Comparison of ENCODE assay signal across 14 cellular contexts in genomic region chr2:40394597-40394996, GRCh38. TPM values are rescaled to one million over a fixed set of nuclear protein-coding genes. Genes with fewer than 3 reads are reported as not detected.
DNase-seq lines count a peak whose midpoint lies in the region; TF ChIP-seq lines count a peak whose summit lies in the region.
"Had no signal": no experiment of that assay in that cellular context is flagged by ENCODE, and none has a peak within 500 bp of the region (broad histone marks: within the 10 kb centered on the region; RNA-seq: fewer than 3 reads in every experiment).

No MANE protein-coding gene starts in this region.

- H3K27ac ChIP-seq in ACC112 (ENCODE audit: low read depth, low read length) (no peak overlapping the region), neural progenitor cell (no peak overlapping the region), prostate gland (no peak overlapping the region)
- H3K27ac ChIP-seq in CD4-positive, alpha-beta memory T cell (ENCODE audit: low read depth, low read length): no peak overlapping the region
- H3K27ac ChIP-seq: gastrocnemius medialis had no signal

- no peak for TF ChIP-seq POLR2A in prostate gland (IDR thresholded peaks at IDR 0.05)

- 16% methylated on average over 1 of the region's 1 CpG for WGBS in prostate gland

- no peak overlapping the region for H3K27ac Mint-ChIP-seq in neural progenitor cell
- no peak overlapping the region for H3K27ac Mint-ChIP-seq in CD4-positive, alpha-beta memory T cell
- H3K27ac Mint-ChIP-seq: activated naive CD4-positive, alpha-beta T cell treated with anti-CD3 and anti-CD28 coated beads for 36 hours; stimulated activated effector memory CD8-positive, alpha-beta T cell treated with anti-CD3 and anti-CD28 coated beads, Interleukin-12 subunit alpha, Interleukin-12 subunit beta, amount 100 ng/mL, for 72 hours had no signal

- peak overlapping the region; percentile 2 for H3K4me2 ChIP-seq in neural progenitor cell

- TF ChIP-seq CTCF in fibroblast of the aortic adventitia (IDR thresholded peaks at IDR 0.05; ENCODE audit: insufficient read depth, low read length) (no peak), neural progenitor cell (IDR thresholded peaks at IDR 0.05) (no peak), prostate gland (IDR thresholded peaks at IDR 0.05) (no peak)

- H2AFZ ChIP-seq in ACC112 (ENCODE audit: low read length, unreplicated experiment): peak overlapping the region; percentile 1
- H2AFZ ChIP-seq in neural progenitor cell (replicated peaks): no peak overlapping the region

- no peaks in the 10 kb centered on the region for H3K36me3 Mint-ChIP-seq in neural progenitor cell
- H3K36me3 Mint-ChIP-seq in CD4-positive, alpha-beta memory T cell: no peaks in the 10 kb centered on the region
- H3K36me3 Mint-ChIP-seq: stimulated activated effector memory CD8-positive, alpha-beta T cell treated with anti-CD3 and anti-CD28 coated beads, Interleukin-12 subunit alpha, Interleukin-12 subunit beta, amount 100 ng/mL, for 72 hours had no signal

- intact Hi-C loops in prostate gland (cut with DNase I): no loop called here
- intact Hi-C loops in CD4-positive, alpha-beta memory T cell (cut with micrococcal nuclease): no loop called here

- H3K4me3 Mint-ChIP-seq in neural progenitor cell: no peak overlapping the region
- H3K4me3 Mint-ChIP-seq in CD4-positive, alpha-beta memory T cell: no peak overlapping the region
- H3K4me3 Mint-ChIP-seq: activated naive CD4-positive, alpha-beta T cell treated with anti-CD3 and anti-CD28 coated beads for 36 hours; endodermal cell; stimulated activated effector memory CD8-positive, alpha-beta T cell treated with anti-CD3 and anti-CD28 coated beads, Interleukin-12 subunit alpha, Interleukin-12 subunit beta, amount 100 ng/mL, for 72 hours had no signal

- H3K27me3 ChIP-seq in ACC112 (ENCODE audit: insufficient read depth, low read length) (no peaks in the 10 kb centered on the region), neural progenitor cell (no peaks in the 10 kb centered on the region), prostate gland (replicated peaks; ENCODE audit: insufficient read depth) (no peaks in the 10 kb centered on the region)
- no peaks in the 10 kb centered on the region for H3K27me3 ChIP-seq in CD4-positive, alpha-beta memory T cell (ENCODE audit: insufficient read depth, low read length)
- H3K27me3 ChIP-seq: cardiac muscle cell, gastrocnemius medialis had no signal

- H3K9me3 ChIP-seq in neural progenitor cell (ENCODE audit: low read depth) (no peaks in the 10 kb centered on the region), prostate gland (no peaks in the 10 kb centered on the region)
- no peaks in the 10 kb centered on the region for H3K9me3 ChIP-seq in CD4-positive, alpha-beta memory T cell (ENCODE audit: control insufficient read depth in 1 of 2, low read length in 2 of 2)
- H3K9me3 ChIP-seq: gastrocnemius medialis had no signal

- no peaks in the 10 kb centered on the region for H4K20me1 ChIP-seq in neural progenitor cell (ENCODE audit: low read depth)

- POLR2A ChIA-PET in CD4-positive, alpha-beta memory T cell (lab: Charles Lee; ENCODE audit: partially characterized antibody): no interaction called here

- no peaks in the 10 kb centered on the region for H3K79me2 ChIP-seq in ACC112 (ENCODE audit: control insufficient read depth, insufficient read depth, low read length, unreplicated experiment)
- no peaks in the 10 kb centered on the region for H3K79me2 ChIP-seq in neural progenitor cell (ENCODE audit: low read depth)

- peaks cover 14% of the 10 kb centered on the region for H3K4me1 ChIP-seq in ACC112 (ENCODE audit: control insufficient read depth, insufficient read depth, low read length, unreplicated experiment)
- H3K4me1 ChIP-seq in neural progenitor cell: peaks cover 13% of the 10 kb centered on the region
- no peaks in the 10 kb centered on the region for H3K4me1 ChIP-seq in prostate gland (replicated peaks)
- H3K4me1 ChIP-seq in CD4-positive, alpha-beta memory T cell (ENCODE audit: insufficient read depth, low read length): no peaks in the 10 kb centered on the region
- H3K4me1 ChIP-seq: gastrocnemius medialis had no signal

- H3K36me3 ChIP-seq in ACC112 (ENCODE audit: insufficient read depth, low read length) (no peaks in the 10 kb centered on the region), neural progenitor cell (no peaks in the 10 kb centered on the region), prostate gland (no peaks in the 10 kb centered on the region)
- H3K36me3 ChIP-seq in CD4-positive, alpha-beta memory T cell (ENCODE audit: insufficient read depth, low read length): no peaks in the 10 kb centered on the region
- H3K36me3 ChIP-seq: gastrocnemius medialis had no signal

- peaks cover 9% of the 10 kb centered on the region for H3K4me1 Mint-ChIP-seq in neural progenitor cell
- H3K4me1 Mint-ChIP-seq in CD4-positive, alpha-beta memory T cell: no peaks in the 10 kb centered on the region
- H3K4me1 Mint-ChIP-seq: stimulated activated effector memory CD8-positive, alpha-beta T cell treated with anti-CD3 and anti-CD28 coated beads, Interleukin-12 subunit alpha, Interleukin-12 subunit beta, amount 100 ng/mL, for 72 hours had no signal

- DNase-seq in MV-4-11 (lab: John Stamatoyannopoulos, UW): peak; percentile 69
- DNase-seq in fibroblast of the aortic adventitia (ENCODE audit: low read depth): peak; percentile 16
- no peak for DNase-seq in neural progenitor cell (ENCODE audit: low spot score)
- DNase-seq in NCI-H1105 (lab: John Stamatoyannopoulos, UW): no peak
- no peak for DNase-seq in GM19238 (ENCODE audit: insufficient read length, low spot score)
- no peak for DNase-seq in prostate gland (ENCODE audit: low spot score)
- no peak for DNase-seq in CD4-positive, alpha-beta memory T cell
- DNase-seq: activated naive CD4-positive, alpha-beta T cell treated with anti-CD3 and anti-CD28 coated beads for 36 hours; endodermal cell; gastrocnemius medialis; GOT3 had no signal

- H3K4me3 ChIP-seq in ACC112 (ENCODE audit: low read depth, low read length) (no peak overlapping the region), fibroblast of the aortic adventitia (ENCODE audit: low read depth, low read length) (no peak overlapping the region), neural progenitor cell (no peak overlapping the region), prostate gland (no peak overlapping the region)
- H3K4me3 ChIP-seq in CD4-positive, alpha-beta memory T cell (ENCODE audit: low read length in 2 of 2): no peak overlapping the region
- H3K4me3 ChIP-seq: cardiac muscle cell, gastrocnemius medialis had no signal

- H3K9me3 Mint-ChIP-seq in neural progenitor cell: peaks cover 2% of the 10 kb centered on the region
- H3K9me3 Mint-ChIP-seq in CD4-positive, alpha-beta memory T cell: peaks cover 0 to 14% (median 0%) of the 10 kb centered on the region in 8 donors
- H3K9me3 Mint-ChIP-seq: activated naive CD4-positive, alpha-beta T cell treated with anti-CD3 and anti-CD28 coated beads for 36 hours; endodermal cell had no signal

- H3K27me3 Mint-ChIP-seq in neural progenitor cell (ENCODE audit: insufficient read depth, low read depth): peaks cover 3% of the 10 kb centered on the region
- H3K27me3 Mint-ChIP-seq in CD4-positive, alpha-beta memory T cell: no peaks in the 10 kb centered on the region

- CTCF ChIA-PET in CD4-positive, alpha-beta memory T cell (lab: Charles Lee; ENCODE audit: partially characterized antibody): no interaction called here

- H3K9ac ChIP-seq in neural progenitor cell: no peak overlapping the region

- no peaks in the 10 kb centered on the region for H3F3A ChIP-seq in neural progenitor cell (ENCODE audit: low read depth)

RNA-seq across cellular contexts. Expression of gene SLC8A1, which starts 57.3 kb away (rescaled TPM):
- total RNA-seq in fibroblast of the aortic adventitia (ENCODE audit: low replicate concordance) (39.1 and 112 TPM in 2 replicates), neural progenitor cell (ENCODE audit: low replicate concordance) (6.5 and 9.6 TPM in 2 replicates), prostate gland (10 to 100 TPM; 23.2 to 28.2 TPM)
- under 1 TPM; 0.36 to 0.79 TPM for total RNA-seq in CD4-positive, alpha-beta memory T cell
- polyA plus RNA-seq in CD4-positive, alpha-beta memory T cell: not detected

Comparison
In these comparisons a context has a peak if more than half of its experiments do, and no peak if none do; other contexts are left out.
1. DNase-seq: peak in MV-4-11 (single experiment) and fibroblast of the aortic adventitia (single experiment); none in neural progenitor cell (single experiment), NCI-H1105 (single experiment), GM19238 (single experiment), prostate gland (single experiment) and CD4-positive, alpha-beta memory T cell (0 of 5).